In genomic region chr10:99870051-99870730, GRCh38 we compare ENCODE assay signal across 13 cellular contexts.
DNase-seq lines count a peak whose midpoint lies in the region; ATAC-seq lines count a peak whose summit lies in the region.
"Had no signal": no experiment of that assay in that cellular context is flagged by ENCODE, and none has a peak within 500 bp of the region (broad histone marks: within the 10 kb centered on the region; RNA-seq: fewer than 3 reads in every experiment).

No MANE protein-coding gene starts in this region.

- H3K9me3 Mint-ChIP-seq in activated naive CD8-positive, alpha-beta T cell treated with anti-CD3 and anti-CD28 coated beads, Interleukin-2, amount 50 U/mL, for 24 hours = peaks cover 16% of the 10 kb centered on the region

- peak overlapping the region; percentile 41 for H3K4me3 Mint-ChIP-seq in activated naive CD8-positive, alpha-beta T cell treated with anti-CD3 and anti-CD28 coated beads, Interleukin-2, amount 50 U/mL, for 24 hours
- H3K4me3 Mint-ChIP-seq: nephron had no signal

- ATAC-seq in HG02870 (IDR thresholded peaks at IDR 0.05; ENCODE audit: unreplicated experiment) (peak; percentile 61), GM21723 (IDR thresholded peaks at IDR 0.05; ENCODE audit: unreplicated experiment) (no peak), HG02642 (IDR thresholded peaks at IDR 0.05; ENCODE audit: poor library complexity, unreplicated experiment) (no peak)
- peak; percentile 96 for ATAC-seq in activated naive CD8-positive, alpha-beta T cell treated with anti-CD3 and anti-CD28 coated beads, Interleukin-2, amount 50 U/mL, for 24 hours
- ATAC-seq: heart right ventricle had no signal

- peaks cover 12% of the 10 kb centered on the region for H3K36me3 Mint-ChIP-seq in activated naive CD8-positive, alpha-beta T cell treated with anti-CD3 and anti-CD28 coated beads, Interleukin-2, amount 50 U/mL, for 24 hours (ENCODE audit: low read depth)

- H3K4me1 Mint-ChIP-seq in activated naive CD8-positive, alpha-beta T cell treated with anti-CD3 and anti-CD28 coated beads, Interleukin-2, amount 50 U/mL, for 24 hours = peaks cover 17% of the 10 kb centered on the region
- H3K4me1 Mint-ChIP-seq: nephron had no signal

- peak; percentile 15 for DNase-seq in UCSD-AML1 (lab: John Stamatoyannopoulos, UW; ENCODE audit: unreplicated experiment)
- DNase-seq in activated naive CD8-positive, alpha-beta T cell treated with anti-CD3 and anti-CD28 coated beads, Interleukin-2, amount 50 U/mL, for 24 hours = peak; percentile 60
- DNase-seq in stimulated activated CD8-positive, alpha-beta memory T cell treated with anti-CD3 and anti-CD28 coated beads, Interleukin-4, amount 100 ng/mL, for 24 hours (ENCODE audit: low read depth) = peak; percentile 32
- DNase-seq in DMS79 treated with DMSO at 0.1 percent for 48 hours (lab: John Stamatoyannopoulos, UW) = no peak
- DNase-seq in NCI-H2196 (lab: John Stamatoyannopoulos, UW; ENCODE audit: unreplicated experiment) = no peak
- DNase-seq: activated CD4-positive, CD25-positive, alpha-beta regulatory T cell; heart right ventricle; KG1; NCI-H774 had no signal

- peaks cover 91% of the 10 kb centered on the region for H3K27me3 Mint-ChIP-seq in activated naive CD8-positive, alpha-beta T cell treated with anti-CD3 and anti-CD28 coated beads, Interleukin-2, amount 50 U/mL, for 24 hours

- H3K27ac Mint-ChIP-seq in activated naive CD8-positive, alpha-beta T cell treated with anti-CD3 and anti-CD28 coated beads, Interleukin-2, amount 50 U/mL, for 24 hours = peak overlapping the region; percentile 73
- H3K27ac Mint-ChIP-seq: nephron had no signal

Comparison
In these comparisons a context has a peak if more than half of its experiments do, and no peak if none do; other contexts are left out.
1. ATAC-seq: peak in HG02870 (single experiment) and activated naive CD8-positive, alpha-beta T cell treated with anti-CD3 and anti-CD28 coated beads, Interleukin-2, amount 50 U/mL, for 24 hours (single experiment); none in GM21723 (single experiment) and HG02642 (single experiment).
2. DNase-seq: peak in UCSD-AML1 (single experiment), activated naive CD8-positive, alpha-beta T cell treated with anti-CD3 and anti-CD28 coated beads, Interleukin-2, amount 50 U/mL, for 24 hours (single experiment) and stimulated activated CD8-positive, alpha-beta memory T cell treated with anti-CD3 and anti-CD28 coated beads, Interleukin-4, amount 100 ng/mL, for 24 hours (single experiment); none in DMS79 treated with DMSO at 0.1 percent for 48 hours (single experiment) and NCI-H2196 (single experiment).